ENCODE assay signal across 8 cellular contexts in the genomic region with DNA sequence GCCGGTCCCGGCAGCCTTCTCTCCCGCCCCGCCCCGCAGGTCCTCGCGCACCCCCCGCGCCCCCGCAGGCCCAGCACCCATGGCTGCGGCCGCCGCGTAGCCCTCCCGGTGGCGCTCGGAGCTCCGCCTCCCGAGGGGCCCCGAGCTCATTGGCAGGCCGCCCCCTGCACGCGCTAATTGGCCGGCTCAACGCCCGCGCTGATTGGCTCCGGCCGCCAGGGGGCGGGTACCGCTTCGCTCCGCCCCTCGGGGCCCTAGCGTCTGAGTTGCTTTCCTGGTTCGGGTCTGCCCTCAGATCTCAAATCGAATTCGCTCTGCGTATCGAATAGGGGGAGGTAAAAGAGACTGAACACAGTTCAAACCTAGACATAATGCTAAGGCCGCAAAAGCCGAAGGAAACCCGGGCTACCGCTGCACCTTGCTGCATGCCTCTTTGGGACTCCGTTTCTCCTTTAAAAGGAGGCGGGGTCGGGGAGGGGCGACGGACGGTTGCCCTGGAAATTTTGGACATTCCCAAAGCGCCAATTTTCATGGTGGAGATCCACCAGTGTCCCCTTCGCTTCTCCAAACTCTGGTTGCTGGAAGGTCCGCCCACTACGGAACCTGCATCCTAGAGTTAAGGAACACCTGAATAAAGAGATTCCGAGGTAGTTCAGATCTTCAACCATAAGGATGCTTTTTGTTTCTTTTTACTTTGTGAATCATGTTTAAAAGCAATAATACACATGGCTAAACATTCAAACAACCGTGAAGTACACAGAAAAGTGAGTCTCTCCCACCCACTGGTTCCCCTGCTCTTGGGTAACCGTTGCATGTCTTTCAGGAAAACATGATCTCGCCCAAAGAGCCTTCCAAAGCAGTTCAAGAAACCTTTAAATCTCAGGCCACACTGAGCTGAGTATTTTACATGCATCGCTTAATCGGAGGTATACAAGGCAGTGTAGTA. TPM values are rescaled to one million over a fixed set of nuclear protein-coding genes. Genes with fewer than 3 reads are reported as not detected.
A peak's percentile ranks its signal among the peaks of the same experiment; 100 is the strongest.
DNase-seq lines count a peak whose midpoint lies in the region; ATAC-seq and TF ChIP-seq lines count a peak whose summit lies in the region.

A gene (minus strand): TSS at position 117 of the 946 bp plus-strand sequence. CDS start 463 bp downstream, outside the sequence.

- H3K4me2 ChIP-seq in smooth muscle cell: peak within 1 kb of the TSS; percentile 89

- H3K9ac ChIP-seq in smooth muscle cell (ENCODE audit: low read depth): peak within 1 kb of the TSS; percentile 84

- H3K36me3 ChIP-seq in smooth muscle cell (ENCODE audit: low read depth): no peaks in the 10 kb centered on the region

- in situ Hi-C loops in T47D (cut with HindIII; ENCODE audit: low pct_unique_long_range_greater_than_20kb, low sequenced_read_pairs): no loop called here

- peaks cover 8% of the 10 kb centered on the region for H3F3A ChIP-seq in smooth muscle cell (ENCODE audit: low read depth)

- H3K27ac ChIP-seq in VCaP: peak within 1 kb of the TSS; percentile 55
- H3K27ac ChIP-seq in smooth muscle cell (ENCODE audit: low read depth): peak within 1 kb of the TSS; percentile 48

- no peaks in the 10 kb centered on the region for H3K9me3 ChIP-seq in smooth muscle cell (replicated peaks; ENCODE audit: low read depth)

- H4K20me1 ChIP-seq in smooth muscle cell (ENCODE audit: low read depth): peaks cover 57% of the 10 kb centered on the region

- peak within 1 kb of the TSS; percentile 85 for H3K4me3 ChIP-seq in smooth muscle cell

- H3K4me1 ChIP-seq in smooth muscle cell (ENCODE audit: low read depth): peaks cover 34% of the 10 kb centered on the region

- H3K79me2 ChIP-seq in smooth muscle cell (ENCODE audit: low read depth): peaks cover 69% of the 10 kb centered on the region

- DNase-seq in A172 (ENCODE audit: low spot score) (peak; percentile 73), NCI-H2171 (lab: John Stamatoyannopoulos, UW) (peak; percentile 93), T47D (ENCODE audit: low read depth in 1 of 2, low spot score in 1 of 2) (peak; percentile 93 to 98), iPS-NIHi11 (ENCODE audit: low spot score) (peak; percentile 100), smooth muscle cell (lab: John Stamatoyannopoulos, UW; ENCODE audit: unreplicated experiment) (peak; percentile 77)

- H3K27me3 ChIP-seq in smooth muscle cell (ENCODE audit: low read depth): no peaks in the 10 kb centered on the region

- ATAC-seq in GM18520 (IDR thresholded peaks at IDR 0.05; ENCODE audit: unreplicated experiment): peak; percentile 54
- peak; percentile 50 for ATAC-seq in HG03064 (IDR thresholded peaks at IDR 0.05; ENCODE audit: low read depth, unreplicated experiment)

- 15% methylated on average over 45 of the region's 60 CpGs for WGBS in smooth muscle cell (ENCODE audit: low lambda C conversion rate)

- TF ChIP-seq CTCF in VCaP (conservative IDR thresholded peaks at IDR 0.05): no peak
- peak; percentile 19 for TF ChIP-seq CTCF in smooth muscle cell (IDR thresholded peaks at IDR 0.05; ENCODE audit: borderline replicate concordance, insufficient read depth, poor library complexity, severe bottlenecking)

- peak within 1 kb of the TSS; percentile 89 for H2AFZ ChIP-seq in smooth muscle cell (ENCODE audit: low read depth)

RNA-seq across cellular contexts. Expression of the gene that starts here (rescaled TPM):
- total RNA-seq in A172 (2014; rRNA removed; shearing (Covaris generic)): 65.9 and 66.5 TPM in 2 replicates
- 29.9 and 71.8 TPM in 2 replicates for total RNA-seq in smooth muscle cell
- polyA plus RNA-seq in smooth muscle cell: 58.5 and 59.4 TPM in 2 replicates

Comparison
In these comparisons a context has a peak if more than half of its experiments do, and no peak if none do; other contexts are left out.
1. Peak in every context shown above with its lines: DNase-seq, ATAC-seq, H3K4me3 ChIP-seq and H3K27ac ChIP-seq.